Comparison of ENCODE assay signal across 15 cellular contexts in the genomic region with DNA sequence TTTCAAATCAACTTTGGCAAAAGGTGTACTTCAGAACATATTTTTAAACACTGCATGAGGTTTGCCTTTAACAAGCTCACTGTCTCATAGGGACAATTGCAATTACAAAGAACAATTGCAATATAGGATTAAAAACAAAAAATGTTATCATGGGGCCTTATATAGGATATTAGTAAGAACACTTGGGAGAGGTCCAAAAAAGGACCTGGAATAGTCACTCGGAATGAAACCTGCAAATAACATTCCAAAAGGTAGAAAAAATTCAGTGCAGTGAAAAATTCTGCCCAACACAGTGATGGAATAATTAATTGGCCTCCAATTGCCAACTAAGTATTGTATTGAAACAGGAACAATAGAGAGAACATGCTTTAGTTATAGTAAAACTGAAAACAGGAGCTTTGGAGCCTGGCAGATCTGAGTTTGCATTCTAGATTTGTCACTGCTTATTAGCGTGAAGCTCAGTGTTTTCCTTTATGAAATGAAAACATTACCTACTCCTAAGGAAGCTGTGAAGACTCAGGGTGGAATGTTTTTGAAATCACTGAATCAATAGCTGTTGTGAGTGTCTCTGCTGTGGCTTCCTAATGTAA.
DNase-seq lines count a peak whose midpoint lies in the region; ATAC-seq and TF ChIP-seq lines count a peak whose summit lies in the region.
"Had no signal": no experiment of that assay in that cellular context is flagged by ENCODE, and none has a peak within 500 bp of the region (broad histone marks: within the 10 kb centered on the region; RNA-seq: fewer than 3 reads in every experiment).

No MANE protein-coding gene starts in this region.

- H3K36me3 ChIP-seq in ACC112 (ENCODE audit: insufficient read depth, low read length) (no peaks in the 10 kb centered on the region), brain microvascular endothelial cell (replicated peaks) (no peaks in the 10 kb centered on the region), mesenchymal stem cell (ENCODE audit: control insufficient read depth in 1 of 2, insufficient read depth in 2 of 2, low read depth in 1 of 2, low read length in 2 of 2) (no peaks in the 10 kb centered on the region), H7 (replicated peaks; ENCODE audit: control insufficient read depth, insufficient read depth, low read length) (no peaks in the 10 kb centered on the region)
- H3K36me3 ChIP-seq: BLaER1 treated with 17β-estradiol and CSF1 and Interleukin-3, amounts not matched to agents 10 nM and 100 nM had no signal

- ATAC-seq in GM18907 (IDR thresholded peaks at IDR 0.05; ENCODE audit: unreplicated experiment) (no peak), GM21528 (IDR thresholded peaks at IDR 0.05; ENCODE audit: low FRiP score, unreplicated experiment) (no peak)

- no peak overlapping the region for H3K23ac ChIP-seq in mesenchymal stem cell (ENCODE audit: low read length in 2 of 2)

- H2BK15ac ChIP-seq in mesenchymal stem cell (ENCODE audit: low read depth, poor library complexity, severe bottlenecking) = no peak overlapping the region

- no peak overlapping the region for H3K9ac ChIP-seq in mesenchymal stem cell (ENCODE audit: low read length)
- H3K9ac ChIP-seq: BLaER1 treated with 17β-estradiol and CSF1 and Interleukin-3, amounts not matched to agents 10 nM and 100 nM had no signal

- peak overlapping the region; percentile 58 for H2AFZ ChIP-seq in ACC112 (ENCODE audit: low read length, unreplicated experiment)
- no peak overlapping the region for H2AFZ ChIP-seq in mesenchymal stem cell (ENCODE audit: low read depth, low read length)

- no peak overlapping the region for H4K91ac ChIP-seq in mesenchymal stem cell (ENCODE audit: low read length)

- WGBS in mesenchymal stem cell = 70% methylated on average over 2 of the region's 2 CpGs

- H3K9me3 ChIP-seq in mesenchymal stem cell (ENCODE audit: control insufficient read depth, low read length) = no peaks in the 10 kb centered on the region
- H3K9me3 ChIP-seq: BLaER1 treated with 17β-estradiol and CSF1 and Interleukin-3, amounts not matched to agents 10 nM and 100 nM had no signal

- H3K4me1 ChIP-seq in ACC112 (ENCODE audit: control insufficient read depth, insufficient read depth, low read length, unreplicated experiment) (peaks cover 54% of the 10 kb centered on the region), mesenchymal stem cell (ENCODE audit: control insufficient read depth, insufficient read depth, low read depth, low read length) (peaks cover 6% of the 10 kb centered on the region)

- no peak overlapping the region for H2BK12ac ChIP-seq in mesenchymal stem cell (ENCODE audit: low read length in 2 of 2)

- H4K8ac ChIP-seq in mesenchymal stem cell (ENCODE audit: low read length) = no peak overlapping the region

- H2BK5ac ChIP-seq in mesenchymal stem cell (ENCODE audit: low read depth, low read length, poor library complexity, severe bottlenecking) = no peak overlapping the region

- no peak overlapping the region for H3K18ac ChIP-seq in mesenchymal stem cell (ENCODE audit: low read depth in 1 of 2, low read length in 2 of 2)

- no peaks in the 10 kb centered on the region for H3K79me2 ChIP-seq in ACC112 (ENCODE audit: control insufficient read depth, insufficient read depth, low read length, unreplicated experiment)

- H3K4ac ChIP-seq in mesenchymal stem cell (ENCODE audit: low read depth in 1 of 2, low read length in 2 of 2) = no peak overlapping the region

- peak overlapping the region; percentile 42 for H3K4me2 ChIP-seq in mesenchymal stem cell (ENCODE audit: low read length, poor library complexity, severe bottlenecking)

- DNase-seq in NCI-H69 (lab: John Stamatoyannopoulos, UW) (peak; percentile 20), brain microvascular endothelial cell (peak; percentile 27), mesenchymal stem cell (no peak), globus pallidus (ENCODE audit: low spot score) (no peak), H7 (no peak)
- DNase-seq: Karpas-422, NCI-H1105 treated with DMSO at 0.1 percent for 48 hours, NCI-H2029, NCI-H510A, SIG-M5 had no signal

- no peaks in the 10 kb centered on the region for H3K79me1 ChIP-seq in mesenchymal stem cell (replicated peaks; ENCODE audit: low read length, poor library complexity, severe bottlenecking)

- H2BK120ac ChIP-seq in mesenchymal stem cell (ENCODE audit: low read depth, low read length) = no peak overlapping the region

- H3K27me3 ChIP-seq in ACC112 (ENCODE audit: insufficient read depth, low read length) = no peaks in the 10 kb centered on the region
- H3K27me3 ChIP-seq in brain microvascular endothelial cell (replicated peaks) = no peaks in the 10 kb centered on the region
- H3K27me3 ChIP-seq in mesenchymal stem cell (ENCODE audit: control insufficient read depth in 1 of 2, insufficient read depth in 1 of 2, low read length in 2 of 2) = no peaks in the 10 kb centered on the region
- no peaks in the 10 kb centered on the region for H3K27me3 ChIP-seq in H7 (ENCODE audit: control insufficient read depth, insufficient read depth, low read length)
- H3K27me3 ChIP-seq: BLaER1 treated with 17β-estradiol and CSF1 and Interleukin-3, amounts not matched to agents 10 nM and 100 nM had no signal

- no peak overlapping the region; the same call in 1 of the 2 replicates for H3K4me3 ChIP-seq in ACC112 (ENCODE audit: low read depth, low read length)
- H3K4me3 ChIP-seq in brain microvascular endothelial cell (ENCODE audit: low read depth, low read length) = no peak overlapping the region
- H3K4me3 ChIP-seq in mesenchymal stem cell (ENCODE audit: insufficient read depth in 1 of 2, low read depth in 1 of 2, low read length in 2 of 2) = no peak overlapping the region
- no peak overlapping the region for H3K4me3 ChIP-seq in H7 (ENCODE audit: insufficient read depth, low read depth, low read length)
- H3K4me3 ChIP-seq: BLaER1 treated with 17β-estradiol and CSF1 and Interleukin-3, amounts not matched to agents 10 nM and 100 nM had no signal

- in situ Hi-C loops in brain microvascular endothelial cell (cut with HindIII; ENCODE audit: low pct_ligation_motif_present, low sequenced_read_pairs) = no loop called here

- H3K27ac ChIP-seq in ACC112 (ENCODE audit: low read depth, low read length) (peak overlapping the region; percentile 70), brain microvascular endothelial cell (peak overlapping the region; percentile 54), mesenchymal stem cell (ENCODE audit: low read length, poor library complexity, severe bottlenecking) (peak overlapping the region; percentile 61)
- H3K27ac ChIP-seq: 22Rv1 had no signal

- no peak overlapping the region for H2AK5ac ChIP-seq in mesenchymal stem cell (ENCODE audit: low read length, severe bottlenecking)

- no peak overlapping the region for H3K14ac ChIP-seq in mesenchymal stem cell (ENCODE audit: low read length in 2 of 2)

- no peak for TF ChIP-seq CTCF in brain microvascular endothelial cell (IDR thresholded peaks at IDR 0.05; ENCODE audit: low read depth, low read length, missing control alignments)

Comparison
In these comparisons a context has a peak if more than half of its experiments do, and no peak if none do; other contexts are left out.
1. DNase-seq: peak in NCI-H69 (single experiment) and brain microvascular endothelial cell (single experiment); none in mesenchymal stem cell (single experiment), globus pallidus (single experiment) and H7 (single experiment).
2. Peak in every context shown above with its lines, with median percentiles within 50 percentile points of each other: H3K27ac ChIP-seq.